In the genomic region with DNA sequence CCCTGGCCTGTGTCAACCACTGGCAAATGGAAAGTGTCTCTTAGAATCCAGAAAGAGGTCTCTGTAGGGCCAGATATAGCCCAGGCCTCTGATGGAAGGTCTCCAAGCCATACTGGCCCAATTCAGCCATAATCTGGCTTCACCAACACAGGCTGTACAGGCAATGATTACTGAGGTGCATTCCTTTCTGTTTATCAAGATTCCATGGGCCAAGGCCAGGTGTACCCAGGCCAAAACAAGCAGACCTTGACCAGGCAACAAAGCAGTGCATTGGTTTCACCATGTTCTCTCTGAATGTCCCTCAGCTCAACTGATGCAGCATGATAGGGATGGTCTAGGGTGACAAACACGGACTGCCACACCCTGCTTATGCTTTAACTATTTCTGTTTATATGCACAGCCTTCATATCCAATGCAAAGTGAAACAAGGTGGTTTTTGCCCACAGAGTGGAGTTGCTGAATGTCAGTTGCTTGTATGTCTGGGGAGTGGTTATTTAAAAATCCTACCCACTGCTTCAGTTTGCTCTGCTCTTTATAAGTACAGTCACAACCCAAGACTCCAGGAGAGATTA, we compare ENCODE assay signal across 9 cellular contexts. TPM values are rescaled to one million over a fixed set of nuclear protein-coding genes. Genes with fewer than 3 reads are reported as not detected.
DNase-seq lines count a peak whose midpoint lies in the region; ATAC-seq and TF ChIP-seq lines count a peak whose summit lies in the region.
"Had no signal": no experiment of that assay in that cellular context is flagged by ENCODE, and none has a peak within 500 bp of the region (broad histone marks: within the 10 kb centered on the region; RNA-seq: fewer than 3 reads in every experiment).

No MANE protein-coding gene starts in this region.

- H3K9me3 Mint-ChIP-seq in activated T-cell treated with anti-CD3 and anti-CD28 coated beads, Interleukin-2, amount 50 U/mL, for 24 hours: no peaks in the 10 kb centered on the region

- no peaks in the 10 kb centered on the region for H3K9me3 ChIP-seq in tibial nerve

- TF ChIP-seq POLR2A in tibial nerve (IDR thresholded peaks at IDR 0.05): no peak

- DNase-seq in activated T-cell treated with anti-CD3 and anti-CD28 coated beads, Interleukin-2, amount 50 U/mL, for 24 hours: no peak
- DNase-seq in activated T-cell treated with anti-CD3 and anti-CD28 coated beads for 4 hours (no peak), epithelial cell of prostate (ENCODE audit: low read depth, low spot score) (no peak), tibial nerve (ENCODE audit: low spot score in 2 of 2) (peak; percentile 58 to 74), 8988T (no peak), amygdala (lab: John Stamatoyannopoulos, UW) (no peak), NCI-H2227 (lab: John Stamatoyannopoulos, UW; ENCODE audit: unreplicated experiment) (no peak)
- DNase-seq: HCEC 1CT had no signal

- H3K4me1 ChIP-seq in tibial nerve: peaks cover 0 to 80% (median 50%) of the 10 kb centered on the region in 4 donors

- peak; percentile 58 for ATAC-seq in HG03457 (IDR thresholded peaks at IDR 0.05; ENCODE audit: unreplicated experiment)

- 23 to 26% methylated on average over 1 of the region's 1 CpG for WGBS in tibial nerve, 2 donors

- peak in 1 of 2 donors; percentile 92 for TF ChIP-seq EP300 in tibial nerve (IDR thresholded peaks at IDR 0.05)

- H3K4me3 Mint-ChIP-seq in activated T-cell treated with anti-CD3 and anti-CD28 coated beads, Interleukin-2, amount 50 U/mL, for 24 hours: no peak overlapping the region

- peak overlapping the region; percentile 47 for H3K27ac Mint-ChIP-seq in activated T-cell treated with anti-CD3 and anti-CD28 coated beads, Interleukin-2, amount 50 U/mL, for 24 hours

- H3K27ac ChIP-seq in epithelial cell of prostate: peak overlapping the region; percentile 99
- peak overlapping the region; percentile 44 to 90 (median 79) for H3K27ac ChIP-seq in tibial nerve

- H3K4me1 Mint-ChIP-seq in activated T-cell treated with anti-CD3 and anti-CD28 coated beads, Interleukin-2, amount 50 U/mL, for 24 hours (ENCODE audit: low read depth): peaks cover 67% of the 10 kb centered on the region

- H3K36me3 ChIP-seq in tibial nerve: peaks cover 0 to 10% (median 0%) of the 10 kb centered on the region in 3 donors

- TF ChIP-seq CTCF in tibial nerve (IDR thresholded peaks at IDR 0.05): no peak

- peaks cover 26% of the 10 kb centered on the region for H3K36me3 Mint-ChIP-seq in activated T-cell treated with anti-CD3 and anti-CD28 coated beads, Interleukin-2, amount 50 U/mL, for 24 hours (ENCODE audit: low read depth)

- H3K27me3 ChIP-seq in tibial nerve: no peaks in the 10 kb centered on the region

- H3K27me3 Mint-ChIP-seq in activated T-cell treated with anti-CD3 and anti-CD28 coated beads, Interleukin-2, amount 50 U/mL, for 24 hours: no peaks in the 10 kb centered on the region

- H3K4me3 ChIP-seq in tibial nerve: no peak overlapping the region

RNA-seq across cellular contexts. Expression of a gene that starts 25.2 kb away (rescaled TPM):
- total RNA-seq in tibial nerve: 100 to 1,000 TPM; 176 to 239 (median 239) TPM

Comparison
In these comparisons a context has a peak if more than half of its experiments do, and no peak if none do; other contexts are left out.
1. DNase-seq: peak in tibial nerve (2 of 2); none in activated T-cell treated with anti-CD3 and anti-CD28 coated beads, Interleukin-2, amount 50 U/mL, for 24 hours (single experiment), activated T-cell treated with anti-CD3 and anti-CD28 coated beads for 4 hours (single experiment), epithelial cell of prostate (single experiment), 8988T (single experiment), amygdala (0 of 56) and NCI-H2227 (single experiment).